8 cellular contexts compared by ENCODE assay signal in genomic region chr1:222617367-222617951, GRCh38. TPM values are rescaled to one million over a fixed set of nuclear protein-coding genes. Genes with fewer than 3 reads are reported as not detected.
DNase-seq lines count a peak whose midpoint lies in the region; ATAC-seq and TF ChIP-seq lines count a peak whose summit lies in the region.

No MANE protein-coding gene starts in this region.

- DNase-seq in NCI-H1092 (lab: John Stamatoyannopoulos, UW) = peak; percentile 97
- no peak for DNase-seq in SK-N-SH
- DNase-seq in activated naive CD4-positive, alpha-beta T cell treated with anti-CD3 and anti-CD28 coated beads, Interleukin-2, amount 50 U/mL, for 72 hours (ENCODE audit: low spot score in 2 of 2) = peak; percentile 79 to 90
- DNase-seq in head of caudate nucleus = peak; percentile 77 to 98 (median 93)
- peak; percentile 96 for DNase-seq in osteoblast (ENCODE audit: insufficient read length, low spot score, missing footprints)
- peak; percentile 93 for DNase-seq in testis

- no peak for TF ChIP-seq RAD21 in SK-N-SH (IDR thresholded peaks at IDR 0.05; ENCODE audit: low read length)

- no peaks in the 10 kb centered on the region for H3F3A ChIP-seq in SK-N-SH (replicated peaks; ENCODE audit: insufficient read depth)

- H3K27me3 ChIP-seq in SK-N-SH (ENCODE audit: insufficient read depth) = no peaks in the 10 kb centered on the region
- H3K27me3 ChIP-seq in osteoblast (ENCODE audit: insufficient read depth, low read length) = peaks cover 16% of the 10 kb centered on the region
- no peaks in the 10 kb centered on the region for H3K27me3 ChIP-seq in testis

- peak; percentile 77 for ATAC-seq in HG02623 (IDR thresholded peaks at IDR 0.05; ENCODE audit: unreplicated experiment)
- ATAC-seq in activated naive CD4-positive, alpha-beta T cell treated with anti-CD3 and anti-CD28 coated beads, Interleukin-2, amount 50 U/mL, for 72 hours = peak; percentile 94 to 95

- CTCF ChIA-PET in SK-N-SH (lab: Yijun Ruan, JAX) = interaction anchor here (1.2 to 4.4 kb wide), 3 partner anchors 16 to 152 kb away, joined by 3 to 26 read pairs (median 26); no protein-coding TSS in a partner anchor

- intact Hi-C loops in head of caudate nucleus (cut with DNase I) = no loop called here
- intact Hi-C loops in testis (cut with DNase I; ENCODE audit: low total_unique reads) = loop anchor here (5.0 kb wide), 1 partner anchor 150 kb away; no protein-coding TSS in a partner anchor

- TF ChIP-seq EP300 in SK-N-SH (IDR thresholded peaks at IDR 0.05; ENCODE audit: borderline replicate concordance in 1 of 2, low read depth in 1 of 2, low read length in 1 of 2) = peak in 1 of 2 experiments; percentile 4; a peak in 1 of 4 replicates

- H3K4me3 ChIP-seq in GM08714 (ENCODE audit: low read length) (peak overlapping the region; percentile 51), SK-N-SH (ENCODE audit: low read depth in 2 of 2, low read length in 1 of 2) (peak overlapping the region; percentile 56 to 59), osteoblast (ENCODE audit: insufficient read depth, low read length) (peak overlapping the region; percentile 68), testis (peak overlapping the region; percentile 91 to 94)

- H3K4me1 ChIP-seq in SK-N-SH (ENCODE audit: control insufficient read depth in 1 of 2, insufficient read depth in 2 of 2, low read depth in 1 of 2, low read length in 1 of 2) = peaks cover 5 to 10% of the 10 kb centered on the region in 2 experiments; a peak in 2 of 4 replicates
- H3K4me1 ChIP-seq in osteoblast (ENCODE audit: insufficient read depth, low read length) = peaks cover 16% of the 10 kb centered on the region
- H3K4me1 ChIP-seq in testis = peaks cover 8% of the 10 kb centered on the region

- under 1% methylated on average over 28 of the region's 37 CpGs for WGBS in SK-N-SH (ENCODE audit: low lambda C conversion rate)
- WGBS in testis, 2 donors = 1 to 2% methylated on average over 17 to 30 of the region's 37 CpGs

- no peaks in the 10 kb centered on the region for H3K9me3 ChIP-seq in SK-N-SH
- H3K9me3 ChIP-seq in osteoblast (ENCODE audit: low read depth, low read length) = no peaks in the 10 kb centered on the region
- H3K9me3 ChIP-seq in testis = no peaks in the 10 kb centered on the region

- H3K9me2 ChIP-seq in SK-N-SH = no peaks in the 10 kb centered on the region

- H3K4me2 ChIP-seq in SK-N-SH (peak overlapping the region; percentile 89), osteoblast (ENCODE audit: insufficient read depth, low read length) (peak overlapping the region; percentile 84)

- H3K27ac ChIP-seq in SK-N-SH (ENCODE audit: low read depth in 2 of 2, low read length in 1 of 2) (peak overlapping the region; percentile 53 to 73), osteoblast (ENCODE audit: low read depth, low read length) (peak overlapping the region; percentile 67), testis (peak overlapping the region; percentile 49 to 61)

- peak overlapping the region; percentile 86 to 94 for H3K27ac Mint-ChIP-seq in activated naive CD4-positive, alpha-beta T cell treated with anti-CD3 and anti-CD28 coated beads, Interleukin-2, amount 50 U/mL, for 72 hours

- no peak for TF ChIP-seq POLR2A in testis (IDR thresholded peaks at IDR 0.05)

- TF ChIP-seq CTCF in SK-N-SH (IDR thresholded peaks at IDR 0.05) (no peak), osteoblast (IDR thresholded peaks at IDR 0.05; ENCODE audit: extremely low read depth, low read depth, low read length) (no peak), testis (IDR thresholded peaks at IDR 0.05) (no peak)

- POLR2A ChIA-PET in SK-N-SH (lab: Yijun Ruan, JAX) = no interaction called here

- peak overlapping the region; percentile 100 for H2AFZ ChIP-seq in SK-N-SH (ENCODE audit: low read depth)
- H2AFZ ChIP-seq in osteoblast (ENCODE audit: low read length) = peak overlapping the region; percentile 69

- H4K20me1 ChIP-seq in SK-N-SH (ENCODE audit: insufficient read depth) (no peaks in the 10 kb centered on the region), osteoblast (ENCODE audit: insufficient read depth, low read length) (peaks cover 7% of the 10 kb centered on the region)

- peak overlapping the region; percentile 66; the same call in 1 of the 2 replicates for H3K9ac ChIP-seq in SK-N-SH

- no peaks in the 10 kb centered on the region for H3K9me3 Mint-ChIP-seq in activated naive CD4-positive, alpha-beta T cell treated with anti-CD3 and anti-CD28 coated beads, Interleukin-2, amount 50 U/mL, for 72 hours

- H3K36me3 ChIP-seq in SK-N-SH (replicated peaks in 1 of 2; ENCODE audit: control insufficient read depth in 1 of 2, insufficient read depth in 2 of 2, low read length in 1 of 2) (peaks cover 3 to 10% of the 10 kb centered on the region in 2 experiments), osteoblast (ENCODE audit: insufficient read depth, low read length) (peaks cover 7% of the 10 kb centered on the region), testis (ENCODE audit: low read depth, missing control alignments) (no peaks in the 10 kb centered on the region)

- H3K79me2 ChIP-seq in SK-N-SH (ENCODE audit: insufficient read depth) (peaks cover 26% of the 10 kb centered on the region), osteoblast (ENCODE audit: insufficient read depth, low read length) (peaks cover 30% of the 10 kb centered on the region)

- H3K36me3 Mint-ChIP-seq in activated naive CD4-positive, alpha-beta T cell treated with anti-CD3 and anti-CD28 coated beads, Interleukin-2, amount 50 U/mL, for 72 hours = no peaks in the 10 kb centered on the region

TF ChIP-seq in SK-N-SH, 30 proteins besides CTCF, POLR2A, EP300 and RAD21:
- TF ChIP-seq NRF1 (IDR thresholded peaks at IDR 0.05; ENCODE audit: low read depth, low read length) (peak; percentile 50), SMC3 (IDR thresholded peaks at IDR 0.05; ENCODE audit: low read depth, low read length) (no peak), TEAD4 (IDR thresholded peaks at IDR 0.05; ENCODE audit: borderline replicate concordance, insufficient read depth) (no peak), MXI1 (IDR thresholded peaks at IDR 0.05; ENCODE audit: low read depth, low read length) (peak; percentile 62), MEF2A (IDR thresholded peaks at IDR 0.05; ENCODE audit: borderline replicate concordance, low read depth) (no peak), MAX (IDR thresholded peaks at IDR 0.05; ENCODE audit: low read depth) (peak; percentile 68), POLR2AphosphoS5 (IDR thresholded peaks at IDR 0.05; ENCODE audit: low read depth, low read length) (peak; percentile 35; the same call in 1 of the 2 replicates), TAF1 (IDR thresholded peaks at IDR 0.05; ENCODE audit: borderline replicate concordance, low read depth, low read length) (peak; percentile 52; the same call in 1 of the 2 replicates), SIN3A (IDR thresholded peaks at IDR 0.05; ENCODE audit: borderline replicate concordance, low read depth, low read length) (0 out of 2 replicates have a peak, but pooled peaks have one; percentile 59), USF1 (IDR thresholded peaks at IDR 0.05; ENCODE audit: borderline replicate concordance, low read depth) (0 out of 2 replicates have a peak, but pooled peaks have one; percentile 50)
- TF ChIP-seq, protein P1, sequence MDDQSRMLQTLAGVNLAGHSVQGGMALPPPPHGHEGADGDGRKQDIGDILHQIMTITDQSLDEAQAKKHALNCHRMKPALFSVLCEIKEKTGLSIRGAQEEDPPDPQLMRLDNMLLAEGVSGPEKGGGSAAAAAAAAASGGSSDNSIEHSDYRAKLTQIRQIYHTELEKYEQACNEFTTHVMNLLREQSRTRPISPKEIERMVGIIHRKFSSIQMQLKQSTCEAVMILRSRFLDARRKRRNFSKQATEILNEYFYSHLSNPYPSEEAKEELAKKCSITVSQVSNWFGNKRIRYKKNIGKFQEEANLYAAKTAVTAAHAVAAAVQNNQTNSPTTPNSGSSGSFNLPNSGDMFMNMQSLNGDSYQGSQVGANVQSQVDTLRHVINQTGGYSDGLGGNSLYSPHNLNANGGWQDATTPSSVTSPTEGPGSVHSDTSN (IDR thresholded peaks at IDR 0.05) = peak; percentile 95

RNA-seq across cellular contexts. Expression of gene MIA3, which starts 0.4 kb away (rescaled TPM):
- 47.0 and 51.4 TPM in 2 replicates for polyA plus RNA-seq in SK-N-SH (2012; rRNA removed)
- 15.9 and 24.8 TPM in 2 replicates for polyA plus RNA-seq in SK-N-SH (2012; cell fraction: cytosol; rRNA removed)
- 104 and 144 TPM in 2 replicates for polyA plus RNA-seq in SK-N-SH (2012; cell fraction: nucleus; rRNA removed)
- total RNA-seq in activated naive CD4-positive, alpha-beta T cell treated with anti-CD3 and anti-CD28 coated beads, Interleukin-2, amount 50 U/mL, for 72 hours = 10 to 100 TPM; 40.7 to 55.1 TPM
- total RNA-seq in osteoblast = 68.8 and 79.6 TPM in 2 replicates
- 10 to 100 TPM; 91.4 to 92.1 TPM for total RNA-seq in testis
- polyA plus RNA-seq in testis (ENCODE audit: insufficient read depth, low read depth, low replicate concordance) = 77.8 TPM

RNA-seq across cellular contexts. Expression of gene TAF1A, which starts 27.7 kb away (rescaled TPM):
- polyA plus RNA-seq in SK-N-SH (2012; rRNA removed) (4.6 and 6.3 TPM in 2 replicates), testis (ENCODE audit: insufficient read depth, low read depth, low replicate concordance) (12.4 TPM)
- 6.7 and 8.5 TPM in 2 replicates for polyA plus RNA-seq in SK-N-SH (2012; cell fraction: cytosol; rRNA removed)
- polyA plus RNA-seq in SK-N-SH (2012; cell fraction: nucleus; rRNA removed) = 4.8 and 11.0 TPM in 2 replicates
- total RNA-seq in activated naive CD4-positive, alpha-beta T cell treated with anti-CD3 and anti-CD28 coated beads, Interleukin-2, amount 50 U/mL, for 72 hours = 10 to 100 TPM; 14.7 to 21.8 TPM
- total RNA-seq in osteoblast (8.5 and 9.4 TPM in 2 replicates), testis (10 to 100 TPM; 13.2 to 15.1 TPM)
